Comparison of ENCODE assay signal across 1 cellular context in the genomic region with DNA sequence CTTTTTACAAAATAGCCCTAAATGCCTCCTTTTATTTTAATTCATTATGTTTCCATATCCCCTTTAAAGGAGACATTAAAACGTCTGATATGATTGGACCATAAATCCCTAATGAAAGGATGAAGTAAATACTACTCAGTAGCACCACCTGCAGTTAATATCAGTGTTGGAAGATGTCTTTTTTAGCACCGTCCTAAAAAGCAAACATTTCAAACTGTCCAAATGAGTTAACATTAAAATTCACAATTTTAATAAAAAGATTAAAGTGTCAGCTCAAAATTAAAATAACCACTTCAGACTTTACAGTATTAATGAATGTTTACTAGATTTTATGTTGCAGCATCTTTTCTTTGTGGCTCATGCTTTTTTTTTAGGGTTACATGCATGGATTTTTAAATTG.
TF ChIP-seq lines count a peak whose summit lies in the region.

No MANE protein-coding gene starts in this region.

TF ChIP-seq in IMR-90, 13 proteins besides CTCF, POLR2A, EP300 and RAD21 (continued from another document):
- TF ChIP-seq MXI1 (IDR thresholded peaks at IDR 0.05; ENCODE audit: borderline replicate concordance, low read depth, low read length) = no peak
- TF ChIP-seq SMC3 (IDR thresholded peaks at IDR 0.05; ENCODE audit: low read depth, low read length) = no peak
- TF ChIP-seq BHLHE40 (IDR thresholded peaks at IDR 0.05; ENCODE audit: low read depth, low read length) = no peak
- no peak for TF ChIP-seq MAZ (IDR thresholded peaks at IDR 0.05; ENCODE audit: borderline replicate concordance, low read depth, low read length)
- no peak for TF ChIP-seq RCOR1 (IDR thresholded peaks at IDR 0.05; ENCODE audit: insufficient replicate concordance, low read length)
- no peak for TF ChIP-seq NFE2L2 (IDR thresholded peaks at IDR 0.05; ENCODE audit: low read depth, low read length)
- TF ChIP-seq CEBPB (IDR thresholded peaks at IDR 0.05; ENCODE audit: low read depth, low read length) = no peak
- TF ChIP-seq RFX5 (IDR thresholded peaks at IDR 0.05; ENCODE audit: low read depth, low read length) = no peak
- TF ChIP-seq, protein P1, sequence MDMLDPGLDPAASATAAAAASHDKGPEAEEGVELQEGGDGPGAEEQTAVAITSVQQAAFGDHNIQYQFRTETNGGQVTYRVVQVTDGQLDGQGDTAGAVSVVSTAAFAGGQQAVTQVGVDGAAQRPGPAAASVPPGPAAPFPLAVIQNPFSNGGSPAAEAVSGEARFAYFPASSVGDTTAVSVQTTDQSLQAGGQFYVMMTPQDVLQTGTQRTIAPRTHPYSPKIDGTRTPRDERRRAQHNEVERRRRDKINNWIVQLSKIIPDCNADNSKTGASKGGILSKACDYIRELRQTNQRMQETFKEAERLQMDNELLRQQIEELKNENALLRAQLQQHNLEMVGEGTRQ (IDR thresholded peaks at IDR 0.05; ENCODE audit: low read depth, low read length) = no peak
